In genomic region chr15:62067448-62068044, GRCh38 we compare ENCODE assay signal across 2 cellular contexts.
TF ChIP-seq lines count a peak whose summit lies in the region.

No MANE protein-coding gene starts in this region.

TF ChIP-seq in HEK293, 187 proteins besides CTCF, POLR2A, EP300 and RAD21 (continues in another document):
- TF ChIP-seq ZNF112 (tag by site-specific recombination; IDR thresholded peaks at IDR 0.05) (no peak), KLF10 (tag by site-specific recombination; IDR thresholded peaks at IDR 0.05) (no peak), ZFP3 (tag by site-specific recombination; IDR thresholded peaks at IDR 0.05; ENCODE audit: low read depth) (no peak), ZBTB17 (tag by site-specific recombination; IDR thresholded peaks at IDR 0.05) (peak; percentile 41; the same call in 1 of the 2 replicates), ZNF354C (tag by site-specific recombination; IDR thresholded peaks at IDR 0.05; ENCODE audit: borderline replicate concordance, low read depth) (no peak), ZNF223 (tag by site-specific recombination; IDR thresholded peaks at IDR 0.05) (no peak), ZNF239 (tag by site-specific recombination; IDR thresholded peaks at IDR 0.05) (no peak), ZNF23 (tag by site-specific recombination; IDR thresholded peaks at IDR 0.05; ENCODE audit: borderline replicate concordance) (no peak), ZNF600 (tag by site-specific recombination; IDR thresholded peaks at IDR 0.05) (peak; percentile 82), ZNF560 (tag by site-specific recombination; IDR thresholded peaks at IDR 0.05; ENCODE audit: borderline replicate concordance) (no peak), ZEB2 (tag by site-specific recombination; IDR thresholded peaks at IDR 0.05) (0 out of 2 replicates have a peak, but pooled peaks have one; percentile 19), ZNF214 (tag by site-specific recombination; IDR thresholded peaks at IDR 0.05; ENCODE audit: borderline replicate concordance) (no peak), ZNF792 (tag by site-specific recombination; IDR thresholded peaks at IDR 0.05) (no peak), ZNF791 (tag by site-specific recombination; IDR thresholded peaks at IDR 0.05) (no peak), ZNF529 (tag by site-specific recombination; IDR thresholded peaks at IDR 0.05; ENCODE audit: insufficient replicate concordance) (no peak), ZNF549 (tag by site-specific recombination; IDR thresholded peaks at IDR 0.05) (no peak), WT1 (tag by site-specific recombination; IDR thresholded peaks at IDR 0.05) (no peak), SCRT2 (tag by site-specific recombination; IDR thresholded peaks at IDR 0.05) (no peak), GLIS1 (tag by site-specific recombination; IDR thresholded peaks at IDR 0.05) (peak; percentile 36), OVOL3 (tag by site-specific recombination; IDR thresholded peaks at IDR 0.05) (no peak), ZNF704 (tag by site-specific recombination; IDR thresholded peaks at IDR 0.05) (no peak), MZF1 (tag by site-specific recombination; IDR thresholded peaks at IDR 0.05; ENCODE audit: borderline replicate concordance) (no peak), ATF2 (tag by site-specific recombination; IDR thresholded peaks at IDR 0.05; ENCODE audit: low read depth) (no peak), SP7 (tag by site-specific recombination; IDR thresholded peaks at IDR 0.05) (no peak), ZNF433 (tag by site-specific recombination; IDR thresholded peaks at IDR 0.05; ENCODE audit: low read depth) (no peak), ZNF658 (tag by site-specific recombination; IDR thresholded peaks at IDR 0.05) (no peak), KLF16 (tag by site-specific recombination; IDR thresholded peaks at IDR 0.05) (0 out of 2 replicates have a peak, but pooled peaks have one; percentile 29), ZNF202 (tag by site-specific recombination; IDR thresholded peaks at IDR 0.05; ENCODE audit: borderline replicate concordance) (no peak), PRDM6 (tag by site-specific recombination; IDR thresholded peaks at IDR 0.05) (no peak)
- TF ChIP-seq, protein P1, sequence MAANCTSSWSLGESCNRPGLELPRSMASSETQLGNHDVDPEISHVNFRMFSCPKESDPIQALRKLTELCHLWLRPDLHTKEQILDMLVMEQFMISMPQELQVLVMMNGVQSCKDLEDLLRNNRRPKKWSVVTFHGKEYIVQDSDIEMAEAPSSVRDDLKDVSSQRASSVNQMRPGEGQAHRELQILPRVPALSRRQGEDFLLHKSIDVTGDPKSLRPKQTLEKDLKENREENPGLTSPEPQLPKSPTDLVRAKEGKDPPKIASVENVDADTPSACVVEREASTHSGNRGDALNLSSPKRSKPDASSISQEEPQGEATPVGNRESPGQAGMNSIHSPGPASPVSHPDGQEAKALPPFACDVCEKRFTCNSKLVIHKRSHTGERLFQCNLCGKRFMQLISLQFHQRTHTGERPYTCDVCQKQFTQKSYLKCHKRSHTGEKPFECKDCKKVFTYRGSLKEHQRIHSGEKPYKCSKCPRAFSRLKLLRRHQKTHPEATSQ (tag by site-specific recombination; IDR thresholded peaks at IDR 0.05), result no peak
- TF ChIP-seq, protein P2, sequence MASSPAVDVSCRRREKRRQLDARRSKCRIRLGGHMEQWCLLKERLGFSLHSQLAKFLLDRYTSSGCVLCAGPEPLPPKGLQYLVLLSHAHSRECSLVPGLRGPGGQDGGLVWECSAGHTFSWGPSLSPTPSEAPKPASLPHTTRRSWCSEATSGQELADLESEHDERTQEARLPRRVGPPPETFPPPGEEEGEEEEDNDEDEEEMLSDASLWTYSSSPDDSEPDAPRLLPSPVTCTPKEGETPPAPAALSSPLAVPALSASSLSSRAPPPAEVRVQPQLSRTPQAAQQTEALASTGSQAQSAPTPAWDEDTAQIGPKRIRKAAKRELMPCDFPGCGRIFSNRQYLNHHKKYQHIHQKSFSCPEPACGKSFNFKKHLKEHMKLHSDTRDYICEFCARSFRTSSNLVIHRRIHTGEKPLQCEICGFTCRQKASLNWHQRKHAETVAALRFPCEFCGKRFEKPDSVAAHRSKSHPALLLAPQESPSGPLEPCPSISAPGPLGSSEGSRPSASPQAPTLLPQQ (tag by site-specific recombination; IDR thresholded peaks at IDR 0.05), result peak; percentile 42

TF ChIP-seq in H1, 55 proteins besides CTCF, POLR2A, EP300 and RAD21:
- TF ChIP-seq MAX (IDR thresholded peaks at IDR 0.05), result peak; percentile 74
- TF ChIP-seq ZNF274 (IDR thresholded peaks at IDR 0.05; ENCODE audit: borderline replicate concordance, extremely low read depth, low read length), result no peak
- peak; percentile 29 for TF ChIP-seq KDM4A (IDR thresholded peaks at IDR 0.05; ENCODE audit: low read depth, low read length, severe bottlenecking)
- no peak for TF ChIP-seq TAF1 (IDR thresholded peaks at IDR 0.05; ENCODE audit: low read depth, low read length)
- TF ChIP-seq EZH2 (IDR thresholded peaks at IDR 0.05; ENCODE audit: low read depth, low read length, severe bottlenecking), result peak; percentile 79
- no peak for TF ChIP-seq KDM1A (IDR thresholded peaks at IDR 0.05; ENCODE audit: borderline replicate concordance, low read length)
- no peak for TF ChIP-seq SRF (IDR thresholded peaks at IDR 0.05; ENCODE audit: low read depth, low read length)
- no peak for TF ChIP-seq CHD2 (IDR thresholded peaks at IDR 0.05; ENCODE audit: low read length)
- TF ChIP-seq, protein P3, sequence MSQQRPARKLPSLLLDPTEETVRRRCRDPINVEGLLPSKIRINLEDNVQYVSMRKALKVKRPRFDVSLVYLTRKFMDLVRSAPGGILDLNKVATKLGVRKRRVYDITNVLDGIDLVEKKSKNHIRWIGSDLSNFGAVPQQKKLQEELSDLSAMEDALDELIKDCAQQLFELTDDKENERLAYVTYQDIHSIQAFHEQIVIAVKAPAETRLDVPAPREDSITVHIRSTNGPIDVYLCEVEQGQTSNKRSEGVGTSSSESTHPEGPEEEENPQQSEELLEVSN (IDR thresholded peaks at IDR 0.05), result peak; percentile 68
- TF ChIP-seq RNF2 (IDR thresholded peaks at IDR 0.05; ENCODE audit: borderline replicate concordance, low read depth, low read length, missing control alignments, poor library complexity, severe bottlenecking), result peak; percentile 35
- peak; percentile 76; the same call in 1 of the 2 replicates for TF ChIP-seq SUZ12 (IDR thresholded peaks at IDR 0.05; ENCODE audit: low read length)
- no peak for TF ChIP-seq SIX5 (IDR thresholded peaks at IDR 0.05; ENCODE audit: low read depth, low read length)
